ENCODE assay signal across 8 cellular contexts in the genomic region with DNA sequence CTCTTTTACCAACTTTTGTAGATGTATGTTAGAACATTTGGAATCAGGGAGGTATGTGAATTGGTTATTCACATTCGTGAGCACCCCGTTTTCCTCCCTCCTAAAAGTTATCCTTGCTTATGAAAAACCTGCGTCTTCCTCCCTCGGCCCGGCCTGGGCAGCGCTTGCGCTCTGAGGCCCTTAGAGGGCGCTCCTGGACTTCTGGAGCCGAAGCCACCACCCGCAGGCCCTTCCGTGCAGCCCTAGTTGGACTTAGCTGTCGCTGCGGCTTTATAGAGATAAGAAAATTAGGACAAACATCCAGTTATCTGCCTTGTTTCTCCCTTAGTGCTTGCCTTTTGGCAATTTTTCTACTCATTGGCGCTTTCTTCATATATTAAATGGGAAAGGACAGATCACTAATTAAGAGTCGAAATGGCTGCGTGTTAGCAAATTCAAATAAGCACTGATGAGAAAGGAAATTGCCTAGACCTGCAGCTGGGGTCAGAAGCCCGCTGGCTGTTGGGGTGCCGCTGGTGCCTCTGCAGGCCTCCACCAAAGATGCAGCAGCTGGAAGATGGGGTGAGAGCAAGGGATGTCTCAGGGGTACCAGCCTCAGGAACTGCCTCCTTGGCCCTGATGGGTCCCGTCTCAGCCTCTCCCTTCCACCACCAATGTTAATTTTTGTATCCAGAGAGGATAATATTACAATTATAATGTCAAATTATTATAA. TPM values are rescaled to one million over a fixed set of nuclear protein-coding genes. Genes with fewer than 3 reads are reported as not detected.
A peak's percentile ranks its signal among the peaks of the same experiment; 100 is the strongest.
DNase-seq lines count a peak whose midpoint lies in the region; ATAC-seq and TF ChIP-seq lines count a peak whose summit lies in the region.

No MANE protein-coding gene starts in this region.

- H3K36me3 ChIP-seq in osteoblast (ENCODE audit: insufficient read depth, low read length), result no peaks in the 10 kb centered on the region
- H3K36me3 ChIP-seq in upper lobe of left lung, result no peaks in the 10 kb centered on the region

- peak overlapping the region; percentile 56 for H3K4me2 ChIP-seq in osteoblast (ENCODE audit: insufficient read depth, low read length)

- TF ChIP-seq CTCF in Calu3 (IDR thresholded peaks at IDR 0.05; ENCODE audit: unreplicated experiment) (peak; percentile 72), foreskin fibroblast (IDR thresholded peaks at IDR 0.05; ENCODE audit: low read depth, low read length) (peak; percentile 99), osteoblast (IDR thresholded peaks at IDR 0.05; ENCODE audit: extremely low read depth, low read depth, low read length) (peak; percentile 100), upper lobe of left lung (IDR thresholded peaks at IDR 0.05) (peak; percentile 39 to 79 (median 72))

- peak overlapping the region; percentile 6 for H2AFZ ChIP-seq in osteoblast (ENCODE audit: low read length)

- intact Hi-C loops in Calu3 (cut with micrococcal nuclease; ENCODE audit: unreplicated experiment), result loop anchor here (2.0 to 5.0 kb wide), 3 partner anchors 288 to 480 kb away; no protein-coding TSS in a partner anchor

- no peak overlapping the region for H3K4me3 Mint-ChIP-seq in Calu3 (ENCODE audit: low read depth, unreplicated experiment)

- H3K9me3 ChIP-seq in osteoblast (ENCODE audit: low read depth, low read length), result no peaks in the 10 kb centered on the region
- no peaks in the 10 kb centered on the region for H3K9me3 ChIP-seq in upper lobe of left lung

- no peak for TF ChIP-seq POLR2A in upper lobe of left lung (IDR thresholded peaks at IDR 0.05)

- no peaks in the 10 kb centered on the region for H4K20me1 ChIP-seq in osteoblast (ENCODE audit: insufficient read depth, low read length)

- H3K27ac ChIP-seq in osteoblast (ENCODE audit: low read depth, low read length) (no peak overlapping the region), upper lobe of left lung (no peak overlapping the region)

- WGBS in upper lobe of left lung, 2 donors, result 13 to 16% methylated on average over 19 of the region's 19 CpGs

- H3K79me2 ChIP-seq in osteoblast (ENCODE audit: insufficient read depth, low read length), result no peaks in the 10 kb centered on the region

- H3K36me3 Mint-ChIP-seq in Calu3 (ENCODE audit: insufficient read depth, unreplicated experiment), result no peaks in the 10 kb centered on the region

- H3K4me1 Mint-ChIP-seq in Calu3 (ENCODE audit: low read depth, unreplicated experiment), result no peaks in the 10 kb centered on the region

- H3K9me3 Mint-ChIP-seq in Calu3 (ENCODE audit: low read depth, unreplicated experiment), result no peaks in the 10 kb centered on the region

- no peak overlapping the region for H3K4me3 ChIP-seq in Jurkat, Clone E6-1 (ENCODE audit: low read length)
- H3K4me3 ChIP-seq in foreskin fibroblast (ENCODE audit: low read depth in 1 of 2, low read length in 2 of 2), result no peak overlapping the region
- H3K4me3 ChIP-seq in osteoblast (ENCODE audit: insufficient read depth, low read length), result peak overlapping the region; percentile 27
- no peak overlapping the region for H3K4me3 ChIP-seq in upper lobe of left lung

- ATAC-seq in GM21390 (IDR thresholded peaks at IDR 0.05; ENCODE audit: unreplicated experiment) (peak; percentile 73), upper lobe of left lung (ENCODE audit: low FRiP score in 2 of 2) (peak; percentile 85 to 90)

- peaks cover 33% of the 10 kb centered on the region for H3K4me1 ChIP-seq in osteoblast (ENCODE audit: insufficient read depth, low read length)
- H3K4me1 ChIP-seq in upper lobe of left lung, result peaks cover 10 to 17% (median 12%) of the 10 kb centered on the region in 4 donors

- H3K27me3 ChIP-seq in osteoblast (ENCODE audit: insufficient read depth, low read length) (peaks cover 8% of the 10 kb centered on the region), upper lobe of left lung (peaks cover 0 to 9% (median 6%) of the 10 kb centered on the region in 4 donors)

- peak; percentile 84 for DNase-seq in Calu3
- DNase-seq in Jurkat, Clone E6-1 (ENCODE audit: low read depth, low spot score), result peak; percentile 27
- DNase-seq in SHP77 (lab: John Stamatoyannopoulos, UW), result peak; percentile 59 to 69
- DNase-seq in activated effector memory CD4-positive, alpha-beta T cell treated with anti-CD3 and anti-CD28 coated beads, Interleukin-2, amount 50 U/mL, for 16 hours, result peak; percentile 87
- peak; percentile 69 to 91 for DNase-seq in foreskin fibroblast
- DNase-seq in osteoblast (ENCODE audit: insufficient read length, low spot score, missing footprints), result peak; percentile 95
- peak; percentile 70 to 92 for DNase-seq in upper lobe of left lung

- CTCF ChIA-PET in Calu3 (lab: Charles Lee), result interaction anchor here (0.9 to 1.3 kb wide), 7 partner anchors 12 to 480 kb away, joined by 3 to 9 read pairs (median 4); no protein-coding TSS in a partner anchor

- peaks cover 100% of the 10 kb centered on the region for H3K27me3 Mint-ChIP-seq in Calu3 (ENCODE audit: unreplicated experiment)

- no peak for TF ChIP-seq EP300 in upper lobe of left lung (IDR thresholded peaks at IDR 0.05)

- BruUV-seq in Calu3 (replicated peaks; lab: Mats Ljungman, UMichigan), result no TSS peak

- H3K27ac Mint-ChIP-seq in Calu3 (ENCODE audit: unreplicated experiment), result no peak overlapping the region

RNA-seq across cellular contexts. Expression of a gene that starts 5.2 kb away (rescaled TPM):
- total RNA-seq in Calu3 (2022), result 0.17 and 0.22 TPM in 2 replicates
- not detected for polyA plus RNA-seq in Jurkat, Clone E6-1 (2012; ENCODE audit: insufficient read depth, insufficient read length)
- total RNA-seq in osteoblast, result 24.2 and 34.2 TPM in 2 replicates
- total RNA-seq in upper lobe of left lung, result 1 to 10 TPM in 2 of 6 donors, under 1 TPM in 2, not detected in 2; 0.30 to 1.8 (median 0.65) TPM

Comparison
In these comparisons a context has a peak if more than half of its experiments do, and no peak if none do; other contexts are left out.
1. DNase-seq: peak in every context shown above with its lines; median percentile 95 in osteoblast; 87 in activated effector memory CD4-positive, alpha-beta T cell treated with anti-CD3 and anti-CD28 coated beads, Interleukin-2, amount 50 U/mL, for 16 hours; 84 in Calu3; 81 in upper lobe of left lung; 80 in foreskin fibroblast; 64 in SHP77; 27 in Jurkat, Clone E6-1.